In genomic region chr1:1895050-1895398, GRCh38 we compare ENCODE assay signal across 16 cellular contexts. TPM values are rescaled to one million over a fixed set of nuclear protein-coding genes. Genes with fewer than 3 reads are reported as not detected.
DNase-seq lines count a peak whose midpoint lies in the region; ATAC-seq and TF ChIP-seq lines count a peak whose summit lies in the region.
"Had no signal": no experiment of that assay in that cellular context is flagged by ENCODE, and none has a peak within 500 bp of the region (broad histone marks: within the 10 kb centered on the region; RNA-seq: fewer than 3 reads in every experiment).

No MANE protein-coding gene starts in this region.

- no TSS peak for BruUV-seq in Caco-2 (replicated peaks; lab: Mats Ljungman, UMichigan)

- DNase-seq in Caco-2 (no peak), T-helper 17 cell (no peak), naive B cell (no peak), erythroblast (lab: John Stamatoyannopoulos, UW) (no peak), NCI-H226 (no peak)
- DNase-seq: activated B cell treated with CpG ODN at 0.5 μM for 24 hours; activated T-cell treated with anti-CD3 and anti-CD28 coated beads, Interleukin-2, amount 50 U/mL, for 1 hour; BE2C; HFFc6; NCI-H1694 treated with DMSO at 0.1 percent for 48 hours; SIG-M5 had no signal

- H3K4me3 Mint-ChIP-seq in Caco-2 (ENCODE audit: unreplicated experiment) (no peak overlapping the region), T-helper 17 cell (peak overlapping the region; percentile 88), naive B cell (peak overlapping the region in 5 of 8 donors; percentile 19 to 80 (median 68))
- H3K4me3 Mint-ChIP-seq: HFFc6 had no signal

- no peaks in the 10 kb centered on the region for H3K36me3 ChIP-seq in Caco-2 (ENCODE audit: control insufficient read depth, insufficient read depth, low read length)
- H3K36me3 ChIP-seq: left lung had no signal

- H3K27me3 Mint-ChIP-seq in Caco-2 (ENCODE audit: insufficient read depth, unreplicated experiment) = no peaks in the 10 kb centered on the region
- H3K27me3 Mint-ChIP-seq in T-helper 17 cell = no peaks in the 10 kb centered on the region
- no peaks in the 10 kb centered on the region for H3K27me3 Mint-ChIP-seq in naive B cell
- H3K27me3 Mint-ChIP-seq: activated B cell treated with CpG ODN at 0.5 μM for 24 hours had no signal

- ATAC-seq in T-helper 17 cell (no peak), naive B cell (ENCODE audit: low read depth in 2 of 2) (no peak), HG03039 (IDR thresholded peaks at IDR 0.05; ENCODE audit: unreplicated experiment) (no peak), GM19035 (IDR thresholded peaks at IDR 0.05; ENCODE audit: unreplicated experiment) (no peak)

- H3K27ac Mint-ChIP-seq in Caco-2 (ENCODE audit: unreplicated experiment) (peak overlapping the region; percentile 45), T-helper 17 cell (peak overlapping the region; percentile 89), naive B cell (peak overlapping the region in 5 of 6 donors; percentile 75 to 91 (median 78))
- H3K27ac Mint-ChIP-seq: activated B cell treated with CpG ODN at 0.5 μM for 24 hours, HFFc6 had no signal

- H3K9me3 ChIP-seq in Caco-2 (no peaks in the 10 kb centered on the region), T-helper 17 cell (ENCODE audit: control insufficient read depth, low read length, poor library complexity, severe bottlenecking) (no peaks in the 10 kb centered on the region)
- H3K9me3 ChIP-seq: BE2C, left lung had no signal

- H3K9me3 Mint-ChIP-seq in Caco-2 (ENCODE audit: unreplicated experiment) (no peaks in the 10 kb centered on the region), naive B cell (peaks cover 0 to 1% (median 0%) of the 10 kb centered on the region in 7 donors)
- H3K9me3 Mint-ChIP-seq: activated B cell treated with CpG ODN at 0.5 μM for 24 hours, HFFc6 had no signal

- H3K36me3 Mint-ChIP-seq in Caco-2 (ENCODE audit: insufficient read depth, unreplicated experiment) = peaks cover 18% of the 10 kb centered on the region
- peaks cover 4% of the 10 kb centered on the region for H3K36me3 Mint-ChIP-seq in T-helper 17 cell (ENCODE audit: low read depth)
- H3K36me3 Mint-ChIP-seq in naive B cell = no peaks in the 10 kb centered on the region

- TF ChIP-seq POLR2A in erythroblast (IDR thresholded peaks at IDR 0.05; ENCODE audit: low read length) = no peak

- peak overlapping the region; percentile 40; the same call in 1 of the 2 replicates for H3K27ac ChIP-seq in 22Rv1
- H3K27ac ChIP-seq: left lung, parathyroid adenoma had no signal

- no peak overlapping the region for H3K4me3 ChIP-seq in Caco-2 (ENCODE audit: low read depth, low read length)
- H3K4me3 ChIP-seq: left lung had no signal

- intact Hi-C loops in Caco-2 (cut with micrococcal nuclease; ENCODE audit: unreplicated experiment) = no loop called here

- no peak for TF ChIP-seq CTCF in 22Rv1 (IDR thresholded peaks at IDR 0.05)
- TF ChIP-seq CTCF in Caco-2 (IDR thresholded peaks at IDR 0.05; ENCODE audit: insufficient read depth in 1 of 2, low read depth in 1 of 2, low read length in 1 of 2, severe bottlenecking in 1 of 2, unreplicated experiment in 1 of 2) = no peak

- no peaks in the 10 kb centered on the region for H3K27me3 ChIP-seq in Caco-2 (replicated peaks; ENCODE audit: control insufficient read depth, insufficient read depth, low read length)
- H3K27me3 ChIP-seq: BE2C had no signal

- CTCF ChIA-PET in Caco-2 (lab: Charles Lee) = interaction anchor here (0.6 to 1.4 kb wide), 2 partner anchors 11 to 36 kb away, joined by 3 to 5 read pairs; no protein-coding TSS in a partner anchor

- POLR2A ChIA-PET in Caco-2 (lab: Charles Lee) = no interaction called here

- H3K4me1 Mint-ChIP-seq in Caco-2 (ENCODE audit: low read depth, unreplicated experiment) (no peaks in the 10 kb centered on the region), T-helper 17 cell (peaks cover 31% of the 10 kb centered on the region), naive B cell (peaks cover 48 to 55% (median 54%) of the 10 kb centered on the region in 3 donors)

- peaks cover 48% of the 10 kb centered on the region for H3K4me1 ChIP-seq in Caco-2
- H3K4me1 ChIP-seq: parathyroid adenoma had no signal

RNA-seq across cellular contexts. Expression of gene GNB1, which starts 4.1 kb away (rescaled TPM):
- 268 and 301 TPM in 2 replicates for total RNA-seq in Caco-2 (2022)
- total RNA-seq in T-helper 17 cell = 100 to 1,000 TPM; 236 to 255 TPM
- polyA plus RNA-seq in naive B cell (ENCODE audit: low read depth in 6 of 6) = 100 to 1,000 TPM in 3 of 6 donors, 10 to 100 TPM in 3; 57.9 to 131 (median 92.3) TPM

RNA-seq across cellular contexts. Expression of gene CALML6, which starts 20.0 kb away (rescaled TPM):
- total RNA-seq in Caco-2 (2022) (1.2 and 1.4 TPM in 2 replicates), T-helper 17 cell (under 1 TPM; 0.35 to 0.55 TPM)
- not detected for polyA plus RNA-seq in naive B cell (ENCODE audit: low read depth in 6 of 6)

RNA-seq across cellular contexts. Expression of gene TMEM52, which starts 24.1 kb away (rescaled TPM):
- total RNA-seq in Caco-2 (2022) (5.8 and 6.4 TPM in 2 replicates), T-helper 17 cell (under 1 TPM in 1 of 2 donors, not detected in 1; 0.52 TPM)
- polyA plus RNA-seq in naive B cell (ENCODE audit: low read depth in 6 of 6) = under 1 TPM in 2 of 6 donors, not detected in 4; 0.28 to 0.31 TPM
